In the genomic region with DNA sequence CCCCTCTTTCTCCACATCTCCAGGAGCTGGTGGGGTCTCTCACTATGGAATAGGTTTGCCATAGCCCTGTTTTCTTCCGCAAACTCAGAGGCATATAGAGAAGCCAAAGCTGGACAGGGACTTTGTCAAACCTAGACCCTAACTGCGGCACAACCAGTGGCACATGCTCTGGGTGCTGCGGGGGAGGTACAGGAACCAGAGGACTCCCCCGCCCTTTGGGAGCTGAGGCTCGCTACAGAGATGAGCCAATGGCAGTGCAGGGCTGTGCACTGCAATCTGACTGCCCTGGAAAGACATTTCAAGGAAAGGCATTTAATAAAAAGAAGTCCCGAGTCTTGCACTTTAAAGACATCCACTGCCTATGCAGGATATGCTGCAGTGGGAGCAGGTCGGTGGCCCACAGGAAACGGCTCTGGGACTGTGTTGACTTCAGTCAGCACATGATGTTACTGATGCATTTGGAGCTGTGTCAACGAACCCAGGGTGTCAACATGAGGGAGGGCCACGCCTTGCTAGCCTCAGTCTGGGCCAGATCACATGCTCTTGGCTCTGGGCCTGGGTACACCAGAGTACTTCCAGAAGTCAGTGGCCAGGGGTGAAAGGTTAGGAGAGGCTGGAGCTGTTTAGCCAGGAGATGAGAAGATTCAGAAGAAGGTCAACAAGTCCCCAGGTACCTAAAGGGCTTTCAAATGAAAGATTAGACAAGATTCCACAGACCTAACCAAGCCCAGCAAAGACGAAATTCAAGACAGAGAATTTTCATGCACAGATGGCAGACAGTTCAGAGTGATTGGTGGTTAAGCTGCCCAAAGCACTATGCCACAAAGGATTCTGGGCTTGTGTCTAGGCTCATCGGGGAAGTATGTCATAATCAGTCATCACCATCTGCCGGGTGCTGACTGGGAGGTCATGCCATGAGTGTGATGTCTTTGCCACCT, we compare ENCODE assay signal across 8 cellular contexts. TPM values are rescaled to one million over a fixed set of nuclear protein-coding genes. Genes with fewer than 3 reads are reported as not detected.
DNase-seq lines count a peak whose midpoint lies in the region; TF ChIP-seq lines count a peak whose summit lies in the region.

No MANE protein-coding gene starts in this region.

- POLR2A ChIA-PET in activated CD4-positive, alpha-beta memory T cell treated with anti-CD3 and anti-CD28 coated beads for 36 hours (lab: Charles Lee), result no interaction called here

- peaks cover 36% of the 10 kb centered on the region for H3K4me1 Mint-ChIP-seq in activated CD4-positive, alpha-beta memory T cell treated with anti-CD3 and anti-CD28 coated beads for 36 hours (ENCODE audit: low read depth)

- no peaks in the 10 kb centered on the region for H3K27me3 Mint-ChIP-seq in activated CD4-positive, alpha-beta memory T cell treated with anti-CD3 and anti-CD28 coated beads for 36 hours

- no peak overlapping the region for H3K4me3 ChIP-seq in foreskin fibroblast (ENCODE audit: low read depth in 1 of 2, low read length in 2 of 2)

- intact Hi-C loops in activated CD4-positive, alpha-beta memory T cell treated with anti-CD3 and anti-CD28 coated beads for 36 hours (cut with micrococcal nuclease), result no loop called here

- peak overlapping the region; percentile 72 for H3K27ac Mint-ChIP-seq in activated CD4-positive, alpha-beta memory T cell treated with anti-CD3 and anti-CD28 coated beads for 36 hours

- no peaks in the 10 kb centered on the region for H3K9me3 Mint-ChIP-seq in activated CD4-positive, alpha-beta memory T cell treated with anti-CD3 and anti-CD28 coated beads for 36 hours

- no peak overlapping the region for H3K4me3 Mint-ChIP-seq in activated CD4-positive, alpha-beta memory T cell treated with anti-CD3 and anti-CD28 coated beads for 36 hours

- CTCF ChIA-PET in activated CD4-positive, alpha-beta memory T cell treated with anti-CD3 and anti-CD28 coated beads for 36 hours (lab: Charles Lee), result interaction anchor here (0.5 kb wide), 1 partner anchor 27 kb away, joined by 3 read pairs; no protein-coding TSS in a partner anchor

- DNase-seq in stimulated activated naive CD4-positive, alpha-beta T cell (lab: John Stamatoyannopoulos, UW), result peak in 5 of 6 experiments; percentile 10 to 70 (median 59)
- DNase-seq in stimulated activated naive CD4-positive, alpha-beta T cell treated with Interleukin-2 at 50 U/mL for 16 hours (lab: John Stamatoyannopoulos, UW), result no peak
- DNase-seq in activated CD4-positive, alpha-beta memory T cell treated with anti-CD3 and anti-CD28 coated beads for 36 hours, result peak; percentile 53
- DNase-seq in foreskin fibroblast (peak; percentile 85 to 95), pons (ENCODE audit: low spot score) (peak; percentile 89), DMS53 (lab: John Stamatoyannopoulos, UW) (no peak), NCI-H1436 treated with DMSO at 0.1 percent for 48 hours (lab: John Stamatoyannopoulos, UW) (no peak), NOMO-1 treated with DMSO at 0.1 percent for 48 hours (lab: John Stamatoyannopoulos, UW; ENCODE audit: unreplicated experiment) (no peak)

- H3K36me3 Mint-ChIP-seq in activated CD4-positive, alpha-beta memory T cell treated with anti-CD3 and anti-CD28 coated beads for 36 hours, result peaks cover 5% of the 10 kb centered on the region

- no peak for TF ChIP-seq CTCF in foreskin fibroblast (IDR thresholded peaks at IDR 0.05; ENCODE audit: low read depth, low read length)

RNA-seq across cellular contexts. Expression of a gene that starts 8.2 kb away (rescaled TPM):
- 1 to 10 TPM; 6.6 to 6.8 TPM for total RNA-seq in activated CD4-positive, alpha-beta memory T cell treated with anti-CD3 and anti-CD28 coated beads for 36 hours

RNA-seq across cellular contexts. Expression of a gene that starts 13.5 kb away (rescaled TPM):
- 10 to 100 TPM; 36.7 to 37.8 TPM for total RNA-seq in activated CD4-positive, alpha-beta memory T cell treated with anti-CD3 and anti-CD28 coated beads for 36 hours

Comparison
In these comparisons a context has a peak if more than half of its experiments do, and no peak if none do; other contexts are left out.
1. DNase-seq: peak in stimulated activated naive CD4-positive, alpha-beta T cell (5 of 6), activated CD4-positive, alpha-beta memory T cell treated with anti-CD3 and anti-CD28 coated beads for 36 hours (single experiment), foreskin fibroblast (2 of 2) and pons (single experiment); none in stimulated activated naive CD4-positive, alpha-beta T cell treated with Interleukin-2 at 50 U/mL for 16 hours (single experiment), DMS53 (single experiment), NCI-H1436 treated with DMSO at 0.1 percent for 48 hours (single experiment) and NOMO-1 treated with DMSO at 0.1 percent for 48 hours (single experiment).